ENCODE assay signal across 10 cellular contexts in the genomic region with DNA sequence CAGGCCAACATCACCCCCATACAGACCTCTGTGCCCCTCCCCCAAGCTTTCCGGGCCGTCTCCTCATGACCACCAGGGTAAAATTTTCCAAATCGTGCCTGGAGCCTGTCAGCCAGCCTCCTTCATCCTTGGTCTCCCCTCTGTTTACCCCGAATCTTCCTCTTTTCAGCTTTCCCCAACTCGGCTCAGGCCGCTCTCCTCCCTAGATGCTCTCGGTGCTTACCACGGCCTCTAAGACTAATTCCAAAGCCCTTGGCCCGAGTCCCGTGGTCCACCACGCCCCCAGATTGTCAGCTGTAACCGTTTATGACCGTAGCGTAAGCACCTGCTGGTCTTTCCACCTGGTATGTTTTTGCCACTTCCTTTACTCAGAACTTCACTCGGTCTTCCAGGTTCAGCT. TPM values are rescaled to one million over a fixed set of nuclear protein-coding genes. Genes with fewer than 3 reads are reported as not detected.
DNase-seq lines count a peak whose midpoint lies in the region; TF ChIP-seq lines count a peak whose summit lies in the region.
"Had no signal": no experiment of that assay in that cellular context is flagged by ENCODE, and none has a peak within 500 bp of the region (broad histone marks: within the 10 kb centered on the region; RNA-seq: fewer than 3 reads in every experiment).

No MANE protein-coding gene starts in this region.

- no peak overlapping the region for H3K27ac Mint-ChIP-seq in T-helper 2 cell treated with Interferon-gamma antibody and Interleukin-4, amounts not matched to agents 5 μg/mL and 100 μg/mL, for 36 hours
- H3K27ac Mint-ChIP-seq in chondrocyte (ENCODE audit: unreplicated experiment) = no peak overlapping the region
- no peak overlapping the region for H3K27ac Mint-ChIP-seq in HFFc6
- H3K27ac Mint-ChIP-seq: activated T-helper 2 cell treated with anti-CD3 and anti-CD28 coated beads, Interferon-gamma antibody, Interleukin-2, Interleukin-4, amounts not matched to agents 10 μg/mL and 5 μg/mL and 100 μg/mL, durations not matched to agents 14 hours and 24 hours and 36 hours had no signal

- H3K9me3 ChIP-seq in Loucy (ENCODE audit: insufficient read depth, low read depth, low read length) = no peaks in the 10 kb centered on the region

- TF ChIP-seq CTCF in Loucy (conservative IDR thresholded peaks at IDR 0.05; ENCODE audit: low read length) (no peak), chondrocyte (IDR thresholded peaks at IDR 0.05) (no peak), HFFc6 (IDR thresholded peaks at IDR 0.05) (no peak)

- no peak overlapping the region for H3K4me2 ChIP-seq in Loucy (ENCODE audit: low read depth, low read length, poor library complexity, severe bottlenecking)

- H3K4me1 Mint-ChIP-seq in T-helper 2 cell treated with Interferon-gamma antibody and Interleukin-4, amounts not matched to agents 5 μg/mL and 100 μg/mL, for 36 hours (ENCODE audit: low read depth) = peaks cover 12% of the 10 kb centered on the region
- H3K4me1 Mint-ChIP-seq in chondrocyte (ENCODE audit: low read depth) (peaks cover 31% of the 10 kb centered on the region), HFFc6 (ENCODE audit: low read depth) (peaks cover 20% of the 10 kb centered on the region)

- peak overlapping the region; percentile 19; the same call in 1 of the 2 replicates for H2AFZ ChIP-seq in Loucy (ENCODE audit: low read length)

- H3K4me1 ChIP-seq in Loucy (ENCODE audit: insufficient read depth, low read length, poor library complexity, severe bottlenecking) = peaks cover 7% of the 10 kb centered on the region

- no peaks in the 10 kb centered on the region for H3K79me2 ChIP-seq in Loucy (ENCODE audit: insufficient read depth, low read length)

- no peaks in the 10 kb centered on the region for H3K36me3 ChIP-seq in Loucy (ENCODE audit: insufficient read depth, low read length)

- H3K4me3 ChIP-seq in Loucy (ENCODE audit: low read length, poor library complexity, severe bottlenecking) = no peak overlapping the region
- H3K4me3 ChIP-seq: GM12878 had no signal

- peaks cover 41% of the 10 kb centered on the region for H3K27me3 Mint-ChIP-seq in T-helper 2 cell treated with Interferon-gamma antibody and Interleukin-4, amounts not matched to agents 5 μg/mL and 100 μg/mL, for 36 hours (ENCODE audit: low read depth)
- H3K27me3 Mint-ChIP-seq in chondrocyte (ENCODE audit: low read depth) (peaks cover 14% of the 10 kb centered on the region), HFFc6 (ENCODE audit: insufficient read depth) (peaks cover 21% of the 10 kb centered on the region)

- peak overlapping the region; percentile 47 for H3K4me3 Mint-ChIP-seq in T-helper 2 cell treated with Interferon-gamma antibody and Interleukin-4, amounts not matched to agents 5 μg/mL and 100 μg/mL, for 36 hours
- H3K4me3 Mint-ChIP-seq in chondrocyte (ENCODE audit: unreplicated experiment) = peak overlapping the region; percentile 49
- H3K4me3 Mint-ChIP-seq in HFFc6 = no peak overlapping the region

- H3K27me3 ChIP-seq in Loucy (ENCODE audit: insufficient read depth, low read length, poor library complexity, severe bottlenecking) = no peaks in the 10 kb centered on the region

- peaks cover 1% of the 10 kb centered on the region for H3K36me3 Mint-ChIP-seq in T-helper 2 cell treated with Interferon-gamma antibody and Interleukin-4, amounts not matched to agents 5 μg/mL and 100 μg/mL, for 36 hours (ENCODE audit: low read depth)
- peaks cover 13% of the 10 kb centered on the region for H3K36me3 Mint-ChIP-seq in chondrocyte (ENCODE audit: low read depth)
- peaks cover 4% of the 10 kb centered on the region; the same call in 1 of the 2 replicates for H3K36me3 Mint-ChIP-seq in HFFc6 (ENCODE audit: low read depth)

- H3F3A ChIP-seq in Loucy (ENCODE audit: low read depth) = no peaks in the 10 kb centered on the region

- no peak for DNase-seq in T-helper 2 cell treated with Interferon-gamma antibody and Interleukin-4, amounts not matched to agents 5 μg/mL and 100 μg/mL, for 36 hours (ENCODE audit: low spot score)
- DNase-seq in T-helper 2 cell = no peak
- peak; percentile 54 for DNase-seq in chondrocyte (ENCODE audit: low spot score)
- DNase-seq in posterior vena cava (ENCODE audit: low spot score) = peak; percentile 65
- no peak for DNase-seq in NCI-H446 (lab: John Stamatoyannopoulos, UW)
- DNase-seq in HFFc6 = no peak
- no peak for DNase-seq in medulla oblongata (ENCODE audit: extremely low spot score)

- no peak overlapping the region for H3K9ac ChIP-seq in Loucy (ENCODE audit: low read depth, low read length, poor library complexity, severe bottlenecking)

- H3K9me3 Mint-ChIP-seq in T-helper 2 cell treated with Interferon-gamma antibody and Interleukin-4, amounts not matched to agents 5 μg/mL and 100 μg/mL, for 36 hours = no peaks in the 10 kb centered on the region
- H3K9me3 Mint-ChIP-seq in chondrocyte (ENCODE audit: low read depth) (no peaks in the 10 kb centered on the region), HFFc6 (no peaks in the 10 kb centered on the region)
- H3K9me3 Mint-ChIP-seq: activated T-helper 2 cell treated with anti-CD3 and anti-CD28 coated beads, Interferon-gamma antibody, Interleukin-2, Interleukin-4, amounts not matched to agents 10 μg/mL and 5 μg/mL and 100 μg/mL, durations not matched to agents 14 hours and 24 hours and 36 hours had no signal

- no peaks in the 10 kb centered on the region for H4K20me1 ChIP-seq in Loucy (ENCODE audit: insufficient read depth, low read length, poor library complexity, severe bottlenecking)

- H3K9me2 ChIP-seq in Loucy (replicated peaks; ENCODE audit: low read depth, low read length) = no peaks in the 10 kb centered on the region

- intact Hi-C loops in posterior vena cava (cut with DNase I) = no loop called here

RNA-seq across cellular contexts. Expression of a gene that starts 1.4 kb away (rescaled TPM):
- 0.27 to 1.2 TPM (median 0.31 TPM) in 3 replicates for total RNA-seq in chondrocyte
- total RNA-seq in posterior vena cava = 1 to 10 TPM in 1 of 2 donors, under 1 TPM in 1; 0.71 to 1.9 TPM
- under 1 TPM in 2 of 6 experiments, not detected in 4; 0.24 to 0.28 TPM for total RNA-seq in HFFc6 (2021; fragmentation: NEBNext Ultra II Directional; extraction: Animal tissue kit (Norgen Biotek cat#: 25700))

RNA-seq across cellular contexts. Expression of a gene that starts 7.6 kb away (rescaled TPM):
- total RNA-seq in chondrocyte = 34.5 to 35.6 TPM (median 34.8 TPM) in 3 replicates
- total RNA-seq in posterior vena cava = 10 to 100 TPM; 25.0 to 25.4 TPM
- 10 to 100 TPM; 40.5 to 48.8 (median 43.3) TPM for total RNA-seq in HFFc6 (2021; fragmentation: NEBNext Ultra II Directional; extraction: Animal tissue kit (Norgen Biotek cat#: 25700))

RNA-seq across cellular contexts. Expression of a gene that starts 46.0 kb away (rescaled TPM):
- total RNA-seq in chondrocyte (139 to 205 TPM (median 144 TPM) in 3 replicates), posterior vena cava (100 to 1,000 TPM; 155 to 168 TPM)
- total RNA-seq in HFFc6 (2021; fragmentation: NEBNext Ultra II Directional; extraction: Animal tissue kit (Norgen Biotek cat#: 25700)) = 100 to 1,000 TPM; 200 to 291 (median 270) TPM

RNA-seq across cellular contexts. Expression of a gene that starts 46.3 kb away (rescaled TPM):
- 29.5 to 37.6 TPM (median 30.9 TPM) in 3 replicates for total RNA-seq in chondrocyte
- 10 to 100 TPM; 11.8 to 17.6 TPM for total RNA-seq in posterior vena cava
- 10 to 100 TPM; 19.4 to 24.0 (median 21.0) TPM for total RNA-seq in HFFc6 (2021; fragmentation: NEBNext Ultra II Directional; extraction: Animal tissue kit (Norgen Biotek cat#: 25700))

Comparison
In these comparisons a context has a peak if more than half of its experiments do, and no peak if none do; other contexts are left out.
1. DNase-seq: peak in chondrocyte (single experiment) and posterior vena cava (single experiment); none in T-helper 2 cell treated with Interferon-gamma antibody and Interleukin-4, amounts not matched to agents 5 μg/mL and 100 μg/mL, for 36 hours (single experiment), T-helper 2 cell (0 of 5), NCI-H446 (0 of 2), HFFc6 (single experiment) and medulla oblongata (single experiment).